In the genomic region with DNA sequence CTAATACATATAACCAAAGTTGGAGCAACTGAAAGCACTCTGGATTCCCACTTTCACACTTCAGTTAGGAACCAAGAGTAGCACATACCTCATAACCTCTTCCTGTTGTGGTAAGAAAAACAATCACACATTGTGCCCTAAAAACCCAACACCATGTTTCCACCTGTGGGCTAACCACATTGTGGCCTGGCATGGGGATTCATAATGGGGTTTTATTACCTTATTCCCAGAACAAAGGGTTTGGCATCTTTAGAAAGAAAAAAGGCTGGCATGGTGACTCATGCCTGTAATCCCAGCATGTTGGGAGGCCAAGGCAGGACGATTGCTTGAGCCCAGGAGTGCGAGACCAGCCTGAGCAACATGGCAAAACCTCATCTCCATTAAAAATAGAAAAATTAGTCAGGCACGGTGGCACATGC, we compare ENCODE assay signal across 8 cellular contexts.
DNase-seq lines count a peak whose midpoint lies in the region; ATAC-seq, FAIRE-seq and TF ChIP-seq lines count a peak whose summit lies in the region.

No MANE protein-coding gene starts in this region.

- no peaks in the 10 kb centered on the region for H3K9me3 Mint-ChIP-seq in activated CD4-positive, alpha-beta T cell treated with anti-CD3 and anti-CD28 coated beads, Interleukin-2, amount 10 ng/mL, durations not matched to agents 7 days and 5 days
- no peaks in the 10 kb centered on the region for H3K9me3 Mint-ChIP-seq in neural progenitor cell

- H3K27ac Mint-ChIP-seq in activated CD4-positive, alpha-beta T cell treated with anti-CD3 and anti-CD28 coated beads, Interleukin-2, amount 10 ng/mL, durations not matched to agents 7 days and 5 days = peak overlapping the region; percentile 57
- no peak overlapping the region for H3K27ac Mint-ChIP-seq in neural progenitor cell

- peaks cover 4% of the 10 kb centered on the region; the same call in 1 of the 2 replicates for H3K4me1 ChIP-seq in DND-41 (ENCODE audit: insufficient read depth, low read length)
- peaks cover 10% of the 10 kb centered on the region for H3K4me1 ChIP-seq in HAP-1
- H3K4me1 ChIP-seq in neural progenitor cell = peaks cover 8% of the 10 kb centered on the region

- H3K36me3 Mint-ChIP-seq in activated CD4-positive, alpha-beta T cell treated with anti-CD3 and anti-CD28 coated beads, Interleukin-2, amount 10 ng/mL, durations not matched to agents 7 days and 5 days (ENCODE audit: low read depth) = no peaks in the 10 kb centered on the region
- H3K36me3 Mint-ChIP-seq in neural progenitor cell = no peaks in the 10 kb centered on the region

- no peaks in the 10 kb centered on the region for H3K9me3 ChIP-seq in DND-41 (ENCODE audit: insufficient read depth, low read length, severe bottlenecking)
- H3K9me3 ChIP-seq in HAP-1 = no peaks in the 10 kb centered on the region
- no peaks in the 10 kb centered on the region for H3K9me3 ChIP-seq in neural progenitor cell (ENCODE audit: low read depth)

- no peak overlapping the region for H3K4me3 ChIP-seq in DND-41 (ENCODE audit: low read depth in 1 of 2, low read length in 2 of 2)
- no peak overlapping the region for H3K4me3 ChIP-seq in HAP-1
- no peak overlapping the region for H3K4me3 ChIP-seq in neural progenitor cell

- H2AFZ ChIP-seq in DND-41 (ENCODE audit: low read depth, low read length) (no peak overlapping the region), neural progenitor cell (replicated peaks) (no peak overlapping the region)

- no peaks in the 10 kb centered on the region for H3F3A ChIP-seq in neural progenitor cell (ENCODE audit: low read depth)

- H3K27ac ChIP-seq in DND-41 (ENCODE audit: low read length) (no peak overlapping the region), neural progenitor cell (no peak overlapping the region)

- TF ChIP-seq CTCF in DND-41 (IDR thresholded peaks at IDR 0.05; ENCODE audit: borderline replicate concordance, extremely low read depth, low read length, poor library complexity, severe bottlenecking) (no peak), neural progenitor cell (IDR thresholded peaks at IDR 0.05) (no peak)

- no peak for FAIRE-seq in GM12892 (lab: Jason Lieb, UNC)

- POLR2A ChIA-PET in activated CD4-positive, alpha-beta T cell treated with anti-CD3 and anti-CD28 coated beads, Interleukin-2, amount 10 ng/mL, durations not matched to agents 7 days and 5 days (lab: Charles Lee) = no interaction called here

- intact Hi-C loops in left ventricle myocardium superior (cut with micrococcal nuclease) = no loop called here

- H3K36me3 ChIP-seq in DND-41 (ENCODE audit: insufficient read depth, low read length) (no peaks in the 10 kb centered on the region), HAP-1 (replicated peaks) (no peaks in the 10 kb centered on the region), neural progenitor cell (no peaks in the 10 kb centered on the region)

- no peak overlapping the region for H3K9ac ChIP-seq in DND-41 (ENCODE audit: low read depth, low read length)
- no peak overlapping the region for H3K9ac ChIP-seq in neural progenitor cell

- in situ Hi-C loops in HAP-1 (cut with MboI; ENCODE audit: low sequenced_read_pairs) = no loop called here

- H3K4me3 Mint-ChIP-seq in activated CD4-positive, alpha-beta T cell treated with anti-CD3 and anti-CD28 coated beads, Interleukin-2, amount 10 ng/mL, durations not matched to agents 7 days and 5 days = no peak overlapping the region
- H3K4me3 Mint-ChIP-seq in neural progenitor cell = no peak overlapping the region

- H3K79me2 ChIP-seq in DND-41 (ENCODE audit: insufficient read depth, low read length) (no peaks in the 10 kb centered on the region), neural progenitor cell (ENCODE audit: low read depth) (no peaks in the 10 kb centered on the region)

- DNase-seq in DND-41 = peak; percentile 67
- peak; percentile 46 for DNase-seq in activated CD4-positive, alpha-beta T cell treated with anti-CD3 and anti-CD28 coated beads, Interleukin-2, amount 10 ng/mL, durations not matched to agents 7 days and 5 days
- no peak for DNase-seq in HAP-1 (ENCODE audit: low spot score in 2 of 2)
- no peak for DNase-seq in left ventricle myocardium superior
- DNase-seq in GM12892 (ENCODE audit: insufficient read length) = no peak
- DNase-seq in neural progenitor cell (ENCODE audit: low spot score) = no peak

- ATAC-seq in DND-41 (ENCODE audit: insufficient read depth, low read depth) = peak; percentile 96
- peak; percentile 74 for ATAC-seq in GM21786 (IDR thresholded peaks at IDR 0.05; ENCODE audit: unreplicated experiment)
- ATAC-seq in esophagus mucosa = peak; percentile 60
- no peak for ATAC-seq in left ventricle myocardium superior

- H4K20me1 ChIP-seq in DND-41 (ENCODE audit: insufficient read depth, low read length) (peaks cover 19% of the 10 kb centered on the region), neural progenitor cell (ENCODE audit: low read depth) (no peaks in the 10 kb centered on the region)

- H3K4me1 Mint-ChIP-seq in activated CD4-positive, alpha-beta T cell treated with anti-CD3 and anti-CD28 coated beads, Interleukin-2, amount 10 ng/mL, durations not matched to agents 7 days and 5 days = peaks cover 11% of the 10 kb centered on the region
- H3K4me1 Mint-ChIP-seq in neural progenitor cell = peaks cover 11% of the 10 kb centered on the region

- TF ChIP-seq POLR2A in GM12892 (IDR thresholded peaks at IDR 0.05; ENCODE audit: low read depth, low read length) = no peak

- CTCF ChIA-PET in activated CD4-positive, alpha-beta T cell treated with anti-CD3 and anti-CD28 coated beads, Interleukin-2, amount 10 ng/mL, durations not matched to agents 7 days and 5 days (lab: Charles Lee) = no interaction called here

- peaks cover 70% of the 10 kb centered on the region for H3K27me3 Mint-ChIP-seq in activated CD4-positive, alpha-beta T cell treated with anti-CD3 and anti-CD28 coated beads, Interleukin-2, amount 10 ng/mL, durations not matched to agents 7 days and 5 days
- H3K27me3 Mint-ChIP-seq in neural progenitor cell (ENCODE audit: insufficient read depth, low read depth) = peaks cover 12% of the 10 kb centered on the region

- H3K27me3 ChIP-seq in DND-41 (ENCODE audit: insufficient read depth, low read length, poor library complexity) = peaks cover 17% of the 10 kb centered on the region
- no peaks in the 10 kb centered on the region for H3K27me3 ChIP-seq in HAP-1 (ENCODE audit: low read depth)
- H3K27me3 ChIP-seq in neural progenitor cell = no peaks in the 10 kb centered on the region

- H3K4me2 ChIP-seq in DND-41 (ENCODE audit: insufficient read depth, low read length) (no peak overlapping the region), neural progenitor cell (no peak overlapping the region)

Comparison
In these comparisons a context has a peak if more than half of its experiments do, and no peak if none do; other contexts are left out.
1. DNase-seq: peak in DND-41 (single experiment) and activated CD4-positive, alpha-beta T cell treated with anti-CD3 and anti-CD28 coated beads, Interleukin-2, amount 10 ng/mL, durations not matched to agents 7 days and 5 days (single experiment); none in HAP-1 (0 of 2), left ventricle myocardium superior (single experiment), GM12892 (single experiment) and neural progenitor cell (single experiment).